1 cellular context compared by ENCODE assay signal in genomic region chr9:128946945-128947422, GRCh38.
TF ChIP-seq lines count a peak whose summit lies in the region.

No MANE protein-coding gene starts in this region.

TF ChIP-seq in neural cell, 6 proteins besides CTCF, POLR2A, EP300 and RAD21 (continued from another document):
- TF ChIP-seq TAF1 (IDR thresholded peaks at IDR 0.05; ENCODE audit: low read depth) = no peak
- TF ChIP-seq POLR2AphosphoS5 (IDR thresholded peaks at IDR 0.05) = no peak
- TF ChIP-seq EZH2 (IDR thresholded peaks at IDR 0.05; ENCODE audit: borderline replicate concordance, insufficient read depth, low read length, poor library complexity, severe bottlenecking) = no peak
